Comparison of ENCODE assay signal across 1 cellular context in the genomic region with DNA sequence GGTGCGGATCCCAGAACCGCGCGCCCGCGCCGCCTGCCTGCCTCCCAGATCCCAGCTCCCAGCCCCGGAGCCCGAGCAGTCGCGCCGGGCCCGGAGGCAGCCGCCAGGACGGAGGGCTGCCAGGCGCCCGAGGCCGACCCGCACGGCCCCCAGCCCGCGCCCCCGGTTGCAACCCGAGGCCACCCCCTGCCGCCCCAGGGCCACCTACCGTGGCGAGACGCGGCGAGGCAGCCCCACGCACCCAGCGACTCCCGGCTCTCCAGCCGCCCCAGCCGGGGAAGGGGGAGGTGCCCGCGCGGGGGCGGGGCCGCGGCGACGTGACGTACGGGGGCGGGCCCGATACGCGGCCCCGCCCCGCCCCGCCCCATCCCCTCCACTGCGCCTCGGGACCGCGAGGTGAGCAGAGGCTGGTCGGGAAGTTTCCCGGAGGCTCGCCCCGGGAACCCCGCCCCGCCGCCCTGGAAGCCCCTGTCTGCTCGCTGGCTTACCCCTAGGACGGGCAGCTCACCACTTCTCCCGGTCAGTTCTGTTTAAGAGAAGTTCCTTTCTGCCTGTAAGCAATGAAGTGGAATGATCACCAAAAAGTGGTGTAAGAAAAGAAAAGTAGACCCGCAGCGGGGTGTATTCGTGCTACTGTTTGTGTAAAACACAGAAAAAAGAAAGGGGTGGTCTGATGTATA.
A peak's percentile ranks its signal among the peaks of the same experiment; 100 is the strongest.
TF ChIP-seq lines count a peak whose summit lies in the region.

A gene (minus strand): TSS at position 288 of the 680 bp plus-strand sequence. CDS start 48,502 bp downstream, outside the sequence.

TF ChIP-seq in GM12878, 131 proteins besides CTCF, POLR2A, EP300 and RAD21 (continued from another document and continues in another):
- TF ChIP-seq, protein P1, sequence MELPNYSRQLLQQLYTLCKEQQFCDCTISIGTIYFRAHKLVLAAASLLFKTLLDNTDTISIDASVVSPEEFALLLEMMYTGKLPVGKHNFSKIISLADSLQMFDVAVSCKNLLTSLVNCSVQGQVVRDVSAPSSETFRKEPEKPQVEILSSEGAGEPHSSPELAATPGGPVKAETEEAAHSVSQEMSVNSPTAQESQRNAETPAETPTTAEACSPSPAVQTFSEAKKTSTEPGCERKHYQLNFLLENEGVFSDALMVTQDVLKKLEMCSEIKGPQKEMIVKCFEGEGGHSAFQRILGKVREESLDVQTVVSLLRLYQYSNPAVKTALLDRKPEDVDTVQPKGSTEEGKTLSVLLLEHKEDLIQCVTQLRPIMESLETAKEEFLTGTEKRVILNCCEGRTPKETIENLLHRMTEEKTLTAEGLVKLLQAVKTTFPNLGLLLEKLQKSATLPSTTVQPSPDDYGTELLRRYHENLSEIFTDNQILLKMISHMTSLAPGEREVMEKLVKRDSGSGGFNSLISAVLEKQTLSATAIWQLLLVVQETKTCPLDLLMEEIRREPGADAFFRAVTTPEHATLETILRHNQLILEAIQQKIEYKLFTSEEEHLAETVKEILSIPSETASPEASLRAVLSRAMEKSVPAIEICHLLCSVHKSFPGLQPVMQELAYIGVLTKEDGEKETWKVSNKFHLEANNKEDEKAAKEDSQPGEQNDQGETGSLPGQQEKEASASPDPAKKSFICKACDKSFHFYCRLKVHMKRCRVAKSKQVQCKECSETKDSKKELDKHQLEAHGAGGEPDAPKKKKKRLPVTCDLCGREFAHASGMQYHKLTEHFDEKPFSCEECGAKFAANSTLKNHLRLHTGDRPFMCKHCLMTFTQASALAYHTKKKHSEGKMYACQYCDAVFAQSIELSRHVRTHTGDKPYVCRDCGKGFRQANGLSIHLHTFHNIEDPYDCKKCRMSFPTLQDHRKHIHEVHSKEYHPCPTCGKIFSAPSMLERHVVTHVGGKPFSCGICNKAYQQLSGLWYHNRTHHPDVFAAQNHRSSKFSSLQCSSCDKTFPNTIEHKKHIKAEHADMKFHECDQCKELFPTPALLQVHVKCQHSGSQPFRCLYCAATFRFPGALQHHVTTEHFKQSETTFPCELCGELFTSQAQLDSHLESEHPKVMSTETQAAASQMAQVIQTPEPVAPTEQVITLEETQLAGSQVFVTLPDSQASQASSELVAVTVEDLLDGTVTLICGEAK (IDR thresholded peaks at IDR 0.05; ENCODE audit: borderline replicate concordance), result no peak
- TF ChIP-seq, protein P2, sequence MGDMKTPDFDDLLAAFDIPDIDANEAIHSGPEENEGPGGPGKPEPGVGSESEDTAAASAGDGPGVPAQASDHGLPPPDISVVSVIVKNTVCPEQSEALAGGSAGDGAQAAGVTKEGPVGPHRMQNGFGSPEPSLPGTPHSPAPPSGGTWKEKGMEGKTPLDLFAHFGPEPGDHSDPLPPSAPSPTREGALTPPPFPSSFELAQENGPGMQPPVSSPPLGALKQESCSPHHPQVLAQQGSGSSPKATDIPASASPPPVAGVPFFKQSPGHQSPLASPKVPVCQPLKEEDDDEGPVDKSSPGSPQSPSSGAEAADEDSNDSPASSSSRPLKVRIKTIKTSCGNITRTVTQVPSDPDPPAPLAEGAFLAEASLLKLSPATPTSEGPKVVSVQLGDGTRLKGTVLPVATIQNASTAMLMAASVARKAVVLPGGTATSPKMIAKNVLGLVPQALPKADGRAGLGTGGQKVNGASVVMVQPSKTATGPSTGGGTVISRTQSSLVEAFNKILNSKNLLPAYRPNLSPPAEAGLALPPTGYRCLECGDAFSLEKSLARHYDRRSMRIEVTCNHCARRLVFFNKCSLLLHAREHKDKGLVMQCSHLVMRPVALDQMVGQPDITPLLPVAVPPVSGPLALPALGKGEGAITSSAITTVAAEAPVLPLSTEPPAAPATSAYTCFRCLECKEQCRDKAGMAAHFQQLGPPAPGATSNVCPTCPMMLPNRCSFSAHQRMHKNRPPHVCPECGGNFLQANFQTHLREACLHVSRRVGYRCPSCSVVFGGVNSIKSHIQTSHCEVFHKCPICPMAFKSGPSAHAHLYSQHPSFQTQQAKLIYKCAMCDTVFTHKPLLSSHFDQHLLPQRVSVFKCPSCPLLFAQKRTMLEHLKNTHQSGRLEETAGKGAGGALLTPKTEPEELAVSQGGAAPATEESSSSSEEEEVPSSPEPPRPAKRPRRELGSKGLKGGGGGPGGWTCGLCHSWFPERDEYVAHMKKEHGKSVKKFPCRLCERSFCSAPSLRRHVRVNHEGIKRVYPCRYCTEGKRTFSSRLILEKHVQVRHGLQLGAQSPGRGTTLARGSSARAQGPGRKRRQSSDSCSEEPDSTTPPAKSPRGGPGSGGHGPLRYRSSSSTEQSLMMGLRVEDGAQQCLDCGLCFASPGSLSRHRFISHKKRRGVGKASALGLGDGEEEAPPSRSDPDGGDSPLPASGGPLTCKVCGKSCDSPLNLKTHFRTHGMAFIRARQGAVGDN (IDR thresholded peaks at IDR 0.05), result peak; percentile 48; the same call in 1 of the 2 replicates
- TF ChIP-seq, protein P3, sequence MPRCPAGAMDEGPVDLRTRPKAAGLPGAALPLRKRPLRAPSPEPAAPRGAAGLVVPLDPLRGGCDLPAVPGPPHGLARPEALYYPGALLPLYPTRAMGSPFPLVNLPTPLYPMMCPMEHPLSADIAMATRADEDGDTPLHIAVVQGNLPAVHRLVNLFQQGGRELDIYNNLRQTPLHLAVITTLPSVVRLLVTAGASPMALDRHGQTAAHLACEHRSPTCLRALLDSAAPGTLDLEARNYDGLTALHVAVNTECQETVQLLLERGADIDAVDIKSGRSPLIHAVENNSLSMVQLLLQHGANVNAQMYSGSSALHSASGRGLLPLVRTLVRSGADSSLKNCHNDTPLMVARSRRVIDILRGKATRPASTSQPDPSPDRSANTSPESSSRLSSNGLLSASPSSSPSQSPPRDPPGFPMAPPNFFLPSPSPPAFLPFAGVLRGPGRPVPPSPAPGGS (IDR thresholded peaks at IDR 0.05; ENCODE audit: borderline replicate concordance, insufficient read depth, low read depth, low read length, poor library complexity, severe bottlenecking), result no peak
- TF ChIP-seq KAT2A (conservative IDR thresholded peaks at IDR 0.05; ENCODE audit: control insufficient read depth, low read depth, low read length) (no peak), STAT1 (conservative IDR thresholded peaks at IDR 0.05) (no peak), RBBP5 (conservative IDR thresholded peaks at IDR 0.05) (no peak), POLR2AphosphoS5 (IDR thresholded peaks at IDR 0.05; ENCODE audit: low read length) (peak; percentile 75; the same call in 1 of the 2 replicates), POLR2AphosphoS2 (IDR thresholded peaks at IDR 0.05; ENCODE audit: low read depth, low read length) (peak; percentile 83), FOXK2 (IDR thresholded peaks at IDR 0.05) (no peak), YY1 (IDR thresholded peaks at IDR 0.05; ENCODE audit: low read depth, low read length) (no peak), SUZ12 (IDR thresholded peaks at IDR 0.05; ENCODE audit: unreplicated experiment) (no peak), KLF5 (IDR thresholded peaks at IDR 0.05; ENCODE audit: partially characterized antibody) (no peak), HDGF (IDR thresholded peaks at IDR 0.05) (no peak), TCF12 (IDR thresholded peaks at IDR 0.05; ENCODE audit: low read depth, low read length) (no peak), NR2C1 (IDR thresholded peaks at IDR 0.05) (no peak), HDAC2 (IDR thresholded peaks at IDR 0.05) (no peak), DPF2 (IDR thresholded peaks at IDR 0.05) (no peak), JUNB (IDR thresholded peaks at IDR 0.05) (no peak), EZH2 (IDR thresholded peaks at IDR 0.05; ENCODE audit: borderline replicate concordance, control insufficient read depth, low read depth, low read length) (no peak), MEF2A (IDR thresholded peaks at IDR 0.05; ENCODE audit: insufficient read depth, low read depth, low read length) (no peak), SMAD1 (IDR thresholded peaks at IDR 0.05; ENCODE audit: low read depth, partially characterized antibody) (no peak), CHD2 (IDR thresholded peaks at IDR 0.05; ENCODE audit: borderline replicate concordance, low read depth, low read length) (0 out of 2 replicates have a peak, but pooled peaks have one; percentile 14), NR2C2 (IDR thresholded peaks at IDR 0.05; ENCODE audit: borderline replicate concordance, control insufficient read depth, insufficient read length, low read depth) (no peak), NR2F1 (conservative IDR thresholded peaks at IDR 0.05) (no peak), IKZF2 (IDR thresholded peaks at IDR 0.05) (peak; percentile 48 to 60; a peak in 3 of 4 replicates), HCFC1 (IDR thresholded peaks at IDR 0.05; ENCODE audit: low read length) (no peak), SIX5 (IDR thresholded peaks at IDR 0.05; ENCODE audit: low read depth, low read length, severe bottlenecking) (no peak)
- TF ChIP-seq, protein P4, sequence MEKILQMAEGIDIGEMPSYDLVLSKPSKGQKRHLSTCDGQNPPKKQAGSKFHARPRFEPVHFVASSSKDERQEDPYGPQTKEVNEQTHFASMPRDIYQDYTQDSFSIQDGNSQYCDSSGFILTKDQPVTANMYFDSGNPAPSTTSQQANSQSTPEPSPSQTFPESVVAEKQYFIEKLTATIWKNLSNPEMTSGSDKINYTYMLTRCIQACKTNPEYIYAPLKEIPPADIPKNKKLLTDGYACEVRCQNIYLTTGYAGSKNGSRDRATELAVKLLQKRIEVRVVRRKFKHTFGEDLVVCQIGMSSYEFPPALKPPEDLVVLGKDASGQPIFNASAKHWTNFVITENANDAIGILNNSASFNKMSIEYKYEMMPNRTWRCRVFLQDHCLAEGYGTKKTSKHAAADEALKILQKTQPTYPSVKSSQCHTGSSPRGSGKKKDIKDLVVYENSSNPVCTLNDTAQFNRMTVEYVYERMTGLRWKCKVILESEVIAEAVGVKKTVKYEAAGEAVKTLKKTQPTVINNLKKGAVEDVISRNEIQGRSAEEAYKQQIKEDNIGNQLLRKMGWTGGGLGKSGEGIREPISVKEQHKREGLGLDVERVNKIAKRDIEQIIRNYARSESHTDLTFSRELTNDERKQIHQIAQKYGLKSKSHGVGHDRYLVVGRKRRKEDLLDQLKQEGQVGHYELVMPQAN (conservative IDR thresholded peaks at IDR 0.05), result peak; percentile 29; the same call in 1 of the 2 replicates
- TF ChIP-seq, protein P5, sequence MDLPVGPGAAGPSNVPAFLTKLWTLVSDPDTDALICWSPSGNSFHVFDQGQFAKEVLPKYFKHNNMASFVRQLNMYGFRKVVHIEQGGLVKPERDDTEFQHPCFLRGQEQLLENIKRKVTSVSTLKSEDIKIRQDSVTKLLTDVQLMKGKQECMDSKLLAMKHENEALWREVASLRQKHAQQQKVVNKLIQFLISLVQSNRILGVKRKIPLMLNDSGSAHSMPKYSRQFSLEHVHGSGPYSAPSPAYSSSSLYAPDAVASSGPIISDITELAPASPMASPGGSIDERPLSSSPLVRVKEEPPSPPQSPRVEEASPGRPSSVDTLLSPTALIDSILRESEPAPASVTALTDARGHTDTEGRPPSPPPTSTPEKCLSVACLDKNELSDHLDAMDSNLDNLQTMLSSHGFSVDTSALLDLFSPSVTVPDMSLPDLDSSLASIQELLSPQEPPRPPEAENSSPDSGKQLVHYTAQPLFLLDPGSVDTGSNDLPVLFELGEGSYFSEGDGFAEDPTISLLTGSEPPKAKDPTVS (IDR thresholded peaks at IDR 0.05; ENCODE audit: low read depth, low read length), result no peak
- TF ChIP-seq, protein P6, sequence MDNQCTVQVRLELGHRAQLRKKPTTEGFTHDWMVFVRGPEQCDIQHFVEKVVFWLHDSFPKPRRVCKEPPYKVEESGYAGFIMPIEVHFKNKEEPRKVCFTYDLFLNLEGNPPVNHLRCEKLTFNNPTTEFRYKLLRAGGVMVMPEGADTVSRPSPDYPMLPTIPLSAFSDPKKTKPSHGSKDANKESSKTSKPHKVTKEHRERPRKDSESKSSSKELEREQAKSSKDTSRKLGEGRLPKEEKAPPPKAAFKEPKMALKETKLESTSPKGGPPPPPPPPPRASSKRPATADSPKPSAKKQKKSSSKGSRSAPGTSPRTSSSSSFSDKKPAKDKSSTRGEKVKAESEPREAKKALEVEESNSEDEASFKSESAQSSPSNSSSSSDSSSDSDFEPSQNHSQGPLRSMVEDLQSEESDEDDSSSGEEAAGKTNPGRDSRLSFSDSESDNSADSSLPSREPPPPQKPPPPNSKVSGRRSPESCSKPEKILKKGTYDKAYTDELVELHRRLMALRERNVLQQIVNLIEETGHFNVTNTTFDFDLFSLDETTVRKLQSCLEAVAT (IDR thresholded peaks at IDR 0.05), result 0 out of 2 replicates have a peak, but pooled peaks have one; percentile 37
- TF ChIP-seq, protein P7, sequence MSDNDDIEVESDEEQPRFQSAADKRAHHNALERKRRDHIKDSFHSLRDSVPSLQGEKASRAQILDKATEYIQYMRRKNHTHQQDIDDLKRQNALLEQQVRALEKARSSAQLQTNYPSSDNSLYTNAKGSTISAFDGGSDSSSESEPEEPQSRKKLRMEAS (IDR thresholded peaks at IDR 0.05; ENCODE audit: low read depth, low read length), result no peak
- TF ChIP-seq, protein P8, sequence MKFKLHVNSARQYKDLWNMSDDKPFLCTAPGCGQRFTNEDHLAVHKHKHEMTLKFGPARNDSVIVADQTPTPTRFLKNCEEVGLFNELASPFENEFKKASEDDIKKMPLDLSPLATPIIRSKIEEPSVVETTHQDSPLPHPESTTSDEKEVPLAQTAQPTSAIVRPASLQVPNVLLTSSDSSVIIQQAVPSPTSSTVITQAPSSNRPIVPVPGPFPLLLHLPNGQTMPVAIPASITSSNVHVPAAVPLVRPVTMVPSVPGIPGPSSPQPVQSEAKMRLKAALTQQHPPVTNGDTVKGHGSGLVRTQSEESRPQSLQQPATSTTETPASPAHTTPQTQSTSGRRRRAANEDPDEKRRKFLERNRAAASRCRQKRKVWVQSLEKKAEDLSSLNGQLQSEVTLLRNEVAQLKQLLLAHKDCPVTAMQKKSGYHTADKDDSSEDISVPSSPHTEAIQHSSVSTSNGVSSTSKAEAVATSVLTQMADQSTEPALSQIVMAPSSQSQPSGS (IDR thresholded peaks at IDR 0.05; ENCODE audit: low read length), result no peak
- TF ChIP-seq, protein P9, sequence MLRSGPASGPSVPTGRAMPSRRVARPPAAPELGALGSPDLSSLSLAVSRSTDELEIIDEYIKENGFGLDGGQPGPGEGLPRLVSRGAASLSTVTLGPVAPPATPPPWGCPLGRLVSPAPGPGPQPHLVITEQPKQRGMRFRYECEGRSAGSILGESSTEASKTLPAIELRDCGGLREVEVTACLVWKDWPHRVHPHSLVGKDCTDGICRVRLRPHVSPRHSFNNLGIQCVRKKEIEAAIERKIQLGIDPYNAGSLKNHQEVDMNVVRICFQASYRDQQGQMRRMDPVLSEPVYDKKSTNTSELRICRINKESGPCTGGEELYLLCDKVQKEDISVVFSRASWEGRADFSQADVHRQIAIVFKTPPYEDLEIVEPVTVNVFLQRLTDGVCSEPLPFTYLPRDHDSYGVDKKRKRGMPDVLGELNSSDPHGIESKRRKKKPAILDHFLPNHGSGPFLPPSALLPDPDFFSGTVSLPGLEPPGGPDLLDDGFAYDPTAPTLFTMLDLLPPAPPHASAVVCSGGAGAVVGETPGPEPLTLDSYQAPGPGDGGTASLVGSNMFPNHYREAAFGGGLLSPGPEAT (IDR thresholded peaks at IDR 0.05; ENCODE audit: low read depth), result peak; percentile 30; the same call in 1 of the 2 replicates
- TF ChIP-seq, protein P10, sequence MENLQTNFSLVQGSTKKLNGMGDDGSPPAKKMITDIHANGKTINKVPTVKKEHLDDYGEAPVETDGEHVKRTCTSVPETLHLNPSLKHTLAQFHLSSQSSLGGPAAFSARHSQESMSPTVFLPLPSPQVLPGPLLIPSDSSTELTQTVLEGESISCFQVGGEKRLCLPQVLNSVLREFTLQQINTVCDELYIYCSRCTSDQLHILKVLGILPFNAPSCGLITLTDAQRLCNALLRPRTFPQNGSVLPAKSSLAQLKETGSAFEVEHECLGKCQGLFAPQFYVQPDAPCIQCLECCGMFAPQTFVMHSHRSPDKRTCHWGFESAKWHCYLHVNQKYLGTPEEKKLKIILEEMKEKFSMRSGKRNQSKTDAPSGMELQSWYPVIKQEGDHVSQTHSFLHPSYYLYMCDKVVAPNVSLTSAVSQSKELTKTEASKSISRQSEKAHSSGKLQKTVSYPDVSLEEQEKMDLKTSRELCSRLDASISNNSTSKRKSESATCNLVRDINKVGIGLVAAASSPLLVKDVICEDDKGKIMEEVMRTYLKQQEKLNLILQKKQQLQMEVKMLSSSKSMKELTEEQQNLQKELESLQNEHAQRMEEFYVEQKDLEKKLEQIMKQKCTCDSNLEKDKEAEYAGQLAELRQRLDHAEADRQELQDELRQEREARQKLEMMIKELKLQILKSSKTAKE (IDR thresholded peaks at IDR 0.05; ENCODE audit: low read depth, poor library complexity, severe bottlenecking), result no peak
